In the genomic region with DNA sequence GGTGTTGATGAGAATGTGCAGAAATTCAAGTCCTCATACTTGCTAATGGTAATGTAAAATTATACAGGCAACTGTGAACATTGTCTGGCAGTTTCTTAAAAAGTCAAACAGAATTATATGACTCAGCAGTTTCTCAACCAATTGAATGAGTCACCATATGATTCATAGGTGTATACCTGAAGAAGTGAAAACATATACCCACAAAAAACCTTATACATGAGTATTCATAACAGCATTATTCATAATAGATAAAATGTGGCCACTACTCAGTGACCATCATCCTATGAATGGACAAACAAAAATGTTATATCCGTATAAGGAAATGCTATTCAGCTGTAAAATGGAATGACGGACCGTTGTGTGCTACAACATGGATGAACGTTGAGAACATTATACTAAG, we compare ENCODE assay signal across 1 cellular context.
TF ChIP-seq lines count a peak whose summit lies in the region.

No MANE protein-coding gene starts in this region.

TF ChIP-seq in A549, 52 proteins besides CTCF, POLR2A, EP300 and RAD21 (continued from another document):
- TF ChIP-seq, protein P1, sequence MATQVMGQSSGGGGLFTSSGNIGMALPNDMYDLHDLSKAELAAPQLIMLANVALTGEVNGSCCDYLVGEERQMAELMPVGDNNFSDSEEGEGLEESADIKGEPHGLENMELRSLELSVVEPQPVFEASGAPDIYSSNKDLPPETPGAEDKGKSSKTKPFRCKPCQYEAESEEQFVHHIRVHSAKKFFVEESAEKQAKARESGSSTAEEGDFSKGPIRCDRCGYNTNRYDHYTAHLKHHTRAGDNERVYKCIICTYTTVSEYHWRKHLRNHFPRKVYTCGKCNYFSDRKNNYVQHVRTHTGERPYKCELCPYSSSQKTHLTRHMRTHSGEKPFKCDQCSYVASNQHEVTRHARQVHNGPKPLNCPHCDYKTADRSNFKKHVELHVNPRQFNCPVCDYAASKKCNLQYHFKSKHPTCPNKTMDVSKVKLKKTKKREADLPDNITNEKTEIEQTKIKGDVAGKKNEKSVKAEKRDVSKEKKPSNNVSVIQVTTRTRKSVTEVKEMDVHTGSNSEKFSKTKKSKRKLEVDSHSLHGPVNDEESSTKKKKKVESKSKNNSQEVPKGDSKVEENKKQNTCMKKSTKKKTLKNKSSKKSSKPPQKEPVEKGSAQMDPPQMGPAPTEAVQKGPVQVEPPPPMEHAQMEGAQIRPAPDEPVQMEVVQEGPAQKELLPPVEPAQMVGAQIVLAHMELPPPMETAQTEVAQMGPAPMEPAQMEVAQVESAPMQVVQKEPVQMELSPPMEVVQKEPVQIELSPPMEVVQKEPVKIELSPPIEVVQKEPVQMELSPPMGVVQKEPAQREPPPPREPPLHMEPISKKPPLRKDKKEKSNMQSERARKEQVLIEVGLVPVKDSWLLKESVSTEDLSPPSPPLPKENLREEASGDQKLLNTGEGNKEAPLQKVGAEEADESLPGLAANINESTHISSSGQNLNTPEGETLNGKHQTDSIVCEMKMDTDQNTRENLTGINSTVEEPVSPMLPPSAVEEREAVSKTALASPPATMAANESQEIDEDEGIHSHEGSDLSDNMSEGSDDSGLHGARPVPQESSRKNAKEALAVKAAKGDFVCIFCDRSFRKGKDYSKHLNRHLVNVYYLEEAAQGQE (IDR thresholded peaks at IDR 0.05), result no peak
- TF ChIP-seq ESRRA (IDR thresholded peaks at IDR 0.05; ENCODE audit: borderline replicate concordance, low read length) (no peak), GATA3 (IDR thresholded peaks at IDR 0.05; ENCODE audit: borderline replicate concordance) (no peak), RNF2 (IDR thresholded peaks at IDR 0.05; ENCODE audit: borderline replicate concordance, low read depth) (no peak)
